11 cellular contexts compared by ENCODE assay signal in genomic region chr11:79026803-79027445, GRCh38.
A peak's percentile ranks its signal among the peaks of the same experiment; 100 is the strongest.
DNase-seq lines count a peak whose midpoint lies in the region; ATAC-seq, FAIRE-seq and TF ChIP-seq lines count a peak whose summit lies in the region.
"Had no signal": no experiment of that assay in that cellular context is flagged by ENCODE, and none has a peak within 500 bp of the region (broad histone marks: within the 10 kb centered on the region; RNA-seq: fewer than 3 reads in every experiment).

No MANE protein-coding gene starts in this region.

- H3K4me1 Mint-ChIP-seq in progenitor cell of endocrine pancreas (ENCODE audit: low read depth) = peaks cover 21% of the 10 kb centered on the region

- ATAC-seq in GM18870 (IDR thresholded peaks at IDR 0.05; ENCODE audit: unreplicated experiment) = peak; percentile 67
- peak; percentile 71 for ATAC-seq in HG02588 (IDR thresholded peaks at IDR 0.05; ENCODE audit: unreplicated experiment)
- ATAC-seq: stimulated activated naive CD8-positive, alpha-beta T cell treated with anti-CD3 and anti-CD28 coated beads, Interleukin-15, Interleukin-2, amounts not matched to agents 100 U/mL and 50 U/mL, for 24 hours had no signal

- FAIRE-seq in frontal cortex (lab: Jason Lieb, UNC) = no peak

- H3K9me3 Mint-ChIP-seq in progenitor cell of endocrine pancreas (ENCODE audit: low read depth) = no peaks in the 10 kb centered on the region
- H3K9me3 Mint-ChIP-seq: activated B cell treated with CpG ODN at 0.5 μM for 24 hours; activated naive CD8-positive, alpha-beta T cell treated with anti-CD3 and anti-CD28 coated beads, Interleukin-2, amount 10 ng/mL, durations not matched to agents 7 days and 5 days had no signal

- peaks cover 4% of the 10 kb centered on the region for H3K27me3 Mint-ChIP-seq in progenitor cell of endocrine pancreas

- no peaks in the 10 kb centered on the region for H3K36me3 Mint-ChIP-seq in progenitor cell of endocrine pancreas (ENCODE audit: insufficient read depth)
- H3K36me3 Mint-ChIP-seq: activated naive CD8-positive, alpha-beta T cell treated with anti-CD3 and anti-CD28 coated beads, Interleukin-2, amount 10 ng/mL, durations not matched to agents 7 days and 5 days had no signal

- H3K27ac Mint-ChIP-seq in progenitor cell of endocrine pancreas = no peak overlapping the region
- H3K27ac Mint-ChIP-seq: activated B cell treated with CpG ODN at 0.5 μM for 24 hours; activated naive CD8-positive, alpha-beta T cell treated with anti-CD3 and anti-CD28 coated beads, Interleukin-2, amount 10 ng/mL, durations not matched to agents 7 days and 5 days had no signal

- H3K4me3 Mint-ChIP-seq in progenitor cell of endocrine pancreas (ENCODE audit: low read depth) = no peak overlapping the region
- H3K4me3 Mint-ChIP-seq: activated B cell treated with CpG ODN at 0.5 μM for 24 hours; activated naive CD8-positive, alpha-beta T cell treated with anti-CD3 and anti-CD28 coated beads, Interleukin-2, amount 10 ng/mL, durations not matched to agents 7 days and 5 days had no signal

- DNase-seq in M059J (ENCODE audit: low read depth) = peak; percentile 78
- peak; percentile 44 for DNase-seq in islet precursor cell
- DNase-seq in progenitor cell of endocrine pancreas (ENCODE audit: low spot score, unreplicated experiment) = no peak
- DNase-seq in A172 (ENCODE audit: low spot score) = no peak
- DNase-seq in NCI-H2029 (lab: John Stamatoyannopoulos, UW) = no peak
- DNase-seq in frontal cortex (ENCODE audit: low spot score in 2 of 2) = no peak
- DNase-seq: activated B cell treated with CpG ODN at 0.5 μM for 24 hours; activated naive CD8-positive, alpha-beta T cell treated with anti-CD3 and anti-CD28 coated beads, Interleukin-2, amount 10 ng/mL, durations not matched to agents 7 days and 5 days; stimulated activated naive CD8-positive, alpha-beta T cell treated with anti-CD3 and anti-CD28 coated beads, Interleukin-15, Interleukin-2, amounts not matched to agents 100 U/mL and 50 U/mL, for 24 hours had no signal

- no peak for TF ChIP-seq CTCF in progenitor cell of endocrine pancreas (IDR thresholded peaks at IDR 0.05; ENCODE audit: unreplicated experiment)

Comparison
In these comparisons a context has a peak if more than half of its experiments do, and no peak if none do; other contexts are left out.
1. DNase-seq: peak in M059J (single experiment) and islet precursor cell (single experiment); none in progenitor cell of endocrine pancreas (single experiment), A172 (single experiment), NCI-H2029 (single experiment) and frontal cortex (0 of 2).